In genomic region chrX:154091678-154092077, GRCh38 we compare ENCODE assay signal across 13 cellular contexts.
DNase-seq lines count a peak whose midpoint lies in the region; ATAC-seq lines count a peak whose summit lies in the region.
"Had no signal": no experiment of that assay in that cellular context is flagged by ENCODE, and none has a peak within 500 bp of the region (broad histone marks: within the 10 kb centered on the region; RNA-seq: fewer than 3 reads in every experiment).

No MANE protein-coding gene starts in this region.

- DNase-seq in MV-4-11 (lab: John Stamatoyannopoulos, UW) (peak; percentile 46), DMS114 treated with DMSO at 0.1 percent for 48 hours (lab: John Stamatoyannopoulos, UW; ENCODE audit: unreplicated experiment) (no peak)
- peak; percentile 23 for DNase-seq in activated naive CD8-positive, alpha-beta T cell treated with anti-CD3 and anti-CD28 coated beads, Interleukin-2, amount 50 U/mL, for 24 hours
- peak; percentile 41 for DNase-seq in stimulated activated naive CD8-positive, alpha-beta T cell treated with anti-CD3 and anti-CD28 coated beads, Interleukin-15, Interleukin-2, amounts not matched to agents 100 U/mL and 50 U/mL, for 24 hours
- DNase-seq in stimulated activated CD4-positive, alpha-beta T cell treated with anti-CD3 and anti-CD28 coated beads, Interleukin-2, amount 100 ng/mL, for 24 hours = no peak
- no peak for DNase-seq in activated CD4-positive, CD25-positive, alpha-beta regulatory T cell treated with anti-CD3 and anti-CD28 coated beads, Interleukin-2, amount 50 U/mL, for 72 hours
- DNase-seq: activated naive CD4-positive, alpha-beta T cell treated with Interleukin-2 at 50 U/mL for 16 hours; islet precursor cell; NCI-H2081 treated with DMSO at 0.1 percent for 48 hours; SJCRH30; trophoblast cell had no signal

- ATAC-seq in activated naive CD8-positive, alpha-beta T cell treated with anti-CD3 and anti-CD28 coated beads, Interleukin-2, amount 50 U/mL, for 24 hours = peak; percentile 41
- ATAC-seq in stimulated activated naive CD8-positive, alpha-beta T cell treated with anti-CD3 and anti-CD28 coated beads, Interleukin-15, Interleukin-2, amounts not matched to agents 100 U/mL and 50 U/mL, for 24 hours = peak; percentile 40

- H3K4me1 Mint-ChIP-seq in activated naive CD8-positive, alpha-beta T cell treated with anti-CD3 and anti-CD28 coated beads, Interleukin-2, amount 50 U/mL, for 24 hours = peaks cover 69% of the 10 kb centered on the region

- no peak overlapping the region for H3K4me3 Mint-ChIP-seq in activated naive CD8-positive, alpha-beta T cell treated with anti-CD3 and anti-CD28 coated beads, Interleukin-2, amount 50 U/mL, for 24 hours

- no peaks in the 10 kb centered on the region for H3K27me3 Mint-ChIP-seq in activated naive CD8-positive, alpha-beta T cell treated with anti-CD3 and anti-CD28 coated beads, Interleukin-2, amount 50 U/mL, for 24 hours

- peak overlapping the region; percentile 39 for H3K27ac Mint-ChIP-seq in activated naive CD8-positive, alpha-beta T cell treated with anti-CD3 and anti-CD28 coated beads, Interleukin-2, amount 50 U/mL, for 24 hours

- H3K27me3 ChIP-seq in layer of hippocampus (ENCODE audit: control insufficient read depth, insufficient read depth, low read length) = no peaks in the 10 kb centered on the region
- H3K27me3 ChIP-seq: SJCRH30 had no signal

- H3K9me3 Mint-ChIP-seq in activated naive CD8-positive, alpha-beta T cell treated with anti-CD3 and anti-CD28 coated beads, Interleukin-2, amount 50 U/mL, for 24 hours = no peaks in the 10 kb centered on the region

- peaks cover 23% of the 10 kb centered on the region for H3K36me3 Mint-ChIP-seq in activated naive CD8-positive, alpha-beta T cell treated with anti-CD3 and anti-CD28 coated beads, Interleukin-2, amount 50 U/mL, for 24 hours (ENCODE audit: low read depth)

- H3K27ac ChIP-seq in layer of hippocampus (ENCODE audit: low read depth, low read length) = peak overlapping the region; percentile 43
- H3K27ac ChIP-seq: BLaER1 treated with 17β-estradiol and CSF1 and Interleukin-3, amounts not matched to agents 10 nM and 100 nM; SJCRH30 had no signal

Comparison
In these comparisons a context has a peak if more than half of its experiments do, and no peak if none do; other contexts are left out.
1. DNase-seq: peak in MV-4-11 (single experiment), activated naive CD8-positive, alpha-beta T cell treated with anti-CD3 and anti-CD28 coated beads, Interleukin-2, amount 50 U/mL, for 24 hours (single experiment) and stimulated activated naive CD8-positive, alpha-beta T cell treated with anti-CD3 and anti-CD28 coated beads, Interleukin-15, Interleukin-2, amounts not matched to agents 100 U/mL and 50 U/mL, for 24 hours (single experiment); none in DMS114 treated with DMSO at 0.1 percent for 48 hours (single experiment), stimulated activated CD4-positive, alpha-beta T cell treated with anti-CD3 and anti-CD28 coated beads, Interleukin-2, amount 100 ng/mL, for 24 hours (0 of 2) and activated CD4-positive, CD25-positive, alpha-beta regulatory T cell treated with anti-CD3 and anti-CD28 coated beads, Interleukin-2, amount 50 U/mL, for 72 hours (single experiment).